23 cellular contexts compared by ENCODE assay signal in the genomic region with DNA sequence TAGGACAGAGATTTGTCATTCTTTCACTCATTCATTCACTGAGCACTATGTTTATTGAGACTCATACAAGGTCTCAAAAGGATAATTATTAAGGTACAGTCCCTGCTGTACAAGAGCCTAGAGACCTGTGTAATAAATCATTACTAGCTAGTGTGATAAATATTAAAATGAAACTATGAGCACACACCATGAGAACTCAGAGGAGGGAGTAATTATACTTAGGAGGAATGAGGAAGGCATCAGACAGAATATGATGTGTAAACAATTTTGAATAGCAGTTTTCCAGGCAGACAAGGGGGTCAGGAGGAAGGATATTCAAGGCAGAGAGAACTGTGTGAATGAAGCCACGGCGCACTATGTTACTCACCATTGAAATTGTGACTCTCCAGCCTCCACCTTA.
"Had no signal": no experiment of that assay in that cellular context is flagged by ENCODE, and none has a peak within 500 bp of the region (broad histone marks: within the 10 kb centered on the region; RNA-seq: fewer than 3 reads in every experiment).

No MANE protein-coding gene starts in this region.

- H3K9me3 ChIP-seq: ovary, prostate gland, right lobe of liver, sigmoid colon, stomach, thoracic aorta, thyroid gland, tibial nerve, upper lobe of left lung, vagina had no signal

- H3K27ac ChIP-seq: neural progenitor cell, ovary, prostate gland, right lobe of liver, sigmoid colon, stomach, thoracic aorta, thyroid gland, tibial nerve, upper lobe of left lung, vagina had no signal

- H3K27me3 ChIP-seq: neural progenitor cell, ovary, right lobe of liver, sigmoid colon, stomach, thyroid gland, tibial nerve, upper lobe of left lung, vagina had no signal

- H3K4me1 ChIP-seq: prostate gland, right lobe of liver, sigmoid colon, stomach, thyroid gland, tibial nerve, upper lobe of left lung, vagina had no signal

- FAIRE-seq: small intestine had no signal

- DNase-seq: naive thymus-derived CD4-positive, alpha-beta T cell; natural killer cell; occipital lobe; ovary; right cardiac atrium; right lobe of liver; sigmoid colon; small intestine; stimulated activated CD4-positive, alpha-beta T cell treated with anti-CD3 and anti-CD28 coated beads, Interleukin-15, amount 100 ng/mL, for 24 hours; stimulated activated CD4-positive, alpha-beta T cell treated with anti-CD3 and anti-CD28 coated beads, Interleukin-2, amount 100 ng/mL, for 24 hours; stimulated activated CD4-positive, alpha-beta T cell treated with anti-CD3 and anti-CD28 coated beads, Interleukin-2, amount 100 ng/mL, for 48 hours; stimulated activated CD4-positive, alpha-beta T cell treated with anti-CD3 and anti-CD28 coated beads, Interleukin-4, amount 100 ng/mL, for 24 hours; stimulated activated naive B cell treated with anti-CD40 and anti-IgM and Interleukin-4, amounts not matched to agents 10 μg/mL and 1 μg/mL and 100 μg/mL, for 72 hours; stimulated activated naive CD4-positive, alpha-beta T cell treated with Interleukin-2 at 50 U/mL for 16 hours; stomach; thyroid gland; trophoblast cell; upper lobe of left lung had no signal

- H3K4me3 ChIP-seq: neural progenitor cell, ovary, prostate gland, right lobe of liver, sigmoid colon, stomach, thoracic aorta, thyroid gland, tibial nerve, upper lobe of left lung, vagina had no signal

- H3K36me3 ChIP-seq: neural progenitor cell, ovary, prostate gland, right lobe of liver, sigmoid colon, stomach, thoracic aorta, thyroid gland, tibial nerve, upper lobe of left lung, vagina had no signal
